Comparison of ENCODE assay signal across 1 cellular context in the genomic region with DNA sequence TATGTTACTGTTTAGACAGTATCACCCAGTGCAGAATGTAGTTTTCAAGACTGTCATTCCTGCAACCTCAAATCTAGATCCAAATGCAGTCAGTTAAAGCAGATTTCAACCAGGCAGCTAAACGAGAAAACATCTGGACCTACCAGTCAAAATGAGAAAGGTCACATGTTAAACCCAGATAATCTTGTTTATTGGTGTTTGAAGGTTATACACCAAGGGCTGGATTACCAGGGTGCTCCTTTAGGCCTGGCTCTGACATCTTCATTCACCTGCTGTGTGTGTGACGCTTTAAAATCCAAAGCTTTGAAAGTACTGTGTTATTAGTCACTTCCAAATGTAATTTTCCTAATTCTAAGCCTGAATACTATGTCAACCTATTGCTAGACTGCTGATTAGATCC.
TF ChIP-seq lines count a peak whose summit lies in the region.

No MANE protein-coding gene starts in this region.

TF ChIP-seq in WTC11, 78 proteins besides CTCF, POLR2A, EP300 and RAD21 (continued from another document):
- TF ChIP-seq, protein P1, sequence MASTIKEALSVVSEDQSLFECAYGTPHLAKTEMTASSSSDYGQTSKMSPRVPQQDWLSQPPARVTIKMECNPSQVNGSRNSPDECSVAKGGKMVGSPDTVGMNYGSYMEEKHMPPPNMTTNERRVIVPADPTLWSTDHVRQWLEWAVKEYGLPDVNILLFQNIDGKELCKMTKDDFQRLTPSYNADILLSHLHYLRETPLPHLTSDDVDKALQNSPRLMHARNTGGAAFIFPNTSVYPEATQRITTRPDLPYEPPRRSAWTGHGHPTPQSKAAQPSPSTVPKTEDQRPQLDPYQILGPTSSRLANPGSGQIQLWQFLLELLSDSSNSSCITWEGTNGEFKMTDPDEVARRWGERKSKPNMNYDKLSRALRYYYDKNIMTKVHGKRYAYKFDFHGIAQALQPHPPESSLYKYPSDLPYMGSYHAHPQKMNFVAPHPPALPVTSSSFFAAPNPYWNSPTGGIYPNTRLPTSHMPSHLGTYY (CRISPR knock-in tag; IDR thresholded peaks at IDR 0.05): no peak
- TF ChIP-seq NR2C2 (CRISPR knock-in tag; IDR thresholded peaks at IDR 0.05): no peak
- TF ChIP-seq JUN (CRISPR knock-in tag; IDR thresholded peaks at IDR 0.05): no peak
- TF ChIP-seq E2F4 (CRISPR knock-in tag; IDR thresholded peaks at IDR 0.05; ENCODE audit: borderline replicate concordance, low read depth): no peak
- no peak for TF ChIP-seq NFATC4 (CRISPR knock-in tag; IDR thresholded peaks at IDR 0.05)
- TF ChIP-seq, protein P2, sequence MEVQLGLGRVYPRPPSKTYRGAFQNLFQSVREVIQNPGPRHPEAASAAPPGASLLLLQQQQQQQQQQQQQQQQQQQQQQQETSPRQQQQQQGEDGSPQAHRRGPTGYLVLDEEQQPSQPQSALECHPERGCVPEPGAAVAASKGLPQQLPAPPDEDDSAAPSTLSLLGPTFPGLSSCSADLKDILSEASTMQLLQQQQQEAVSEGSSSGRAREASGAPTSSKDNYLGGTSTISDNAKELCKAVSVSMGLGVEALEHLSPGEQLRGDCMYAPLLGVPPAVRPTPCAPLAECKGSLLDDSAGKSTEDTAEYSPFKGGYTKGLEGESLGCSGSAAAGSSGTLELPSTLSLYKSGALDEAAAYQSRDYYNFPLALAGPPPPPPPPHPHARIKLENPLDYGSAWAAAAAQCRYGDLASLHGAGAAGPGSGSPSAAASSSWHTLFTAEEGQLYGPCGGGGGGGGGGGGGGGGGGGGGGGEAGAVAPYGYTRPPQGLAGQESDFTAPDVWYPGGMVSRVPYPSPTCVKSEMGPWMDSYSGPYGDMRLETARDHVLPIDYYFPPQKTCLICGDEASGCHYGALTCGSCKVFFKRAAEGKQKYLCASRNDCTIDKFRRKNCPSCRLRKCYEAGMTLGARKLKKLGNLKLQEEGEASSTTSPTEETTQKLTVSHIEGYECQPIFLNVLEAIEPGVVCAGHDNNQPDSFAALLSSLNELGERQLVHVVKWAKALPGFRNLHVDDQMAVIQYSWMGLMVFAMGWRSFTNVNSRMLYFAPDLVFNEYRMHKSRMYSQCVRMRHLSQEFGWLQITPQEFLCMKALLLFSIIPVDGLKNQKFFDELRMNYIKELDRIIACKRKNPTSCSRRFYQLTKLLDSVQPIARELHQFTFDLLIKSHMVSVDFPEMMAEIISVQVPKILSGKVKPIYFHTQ (CRISPR knock-in tag; IDR thresholded peaks at IDR 0.05): no peak
- no peak for TF ChIP-seq RELA (CRISPR knock-in tag; IDR thresholded peaks at IDR 0.05; ENCODE audit: borderline replicate concordance)
- TF ChIP-seq ESRRA (CRISPR knock-in tag; IDR thresholded peaks at IDR 0.05; ENCODE audit: borderline replicate concordance): no peak
- TF ChIP-seq, protein P3, sequence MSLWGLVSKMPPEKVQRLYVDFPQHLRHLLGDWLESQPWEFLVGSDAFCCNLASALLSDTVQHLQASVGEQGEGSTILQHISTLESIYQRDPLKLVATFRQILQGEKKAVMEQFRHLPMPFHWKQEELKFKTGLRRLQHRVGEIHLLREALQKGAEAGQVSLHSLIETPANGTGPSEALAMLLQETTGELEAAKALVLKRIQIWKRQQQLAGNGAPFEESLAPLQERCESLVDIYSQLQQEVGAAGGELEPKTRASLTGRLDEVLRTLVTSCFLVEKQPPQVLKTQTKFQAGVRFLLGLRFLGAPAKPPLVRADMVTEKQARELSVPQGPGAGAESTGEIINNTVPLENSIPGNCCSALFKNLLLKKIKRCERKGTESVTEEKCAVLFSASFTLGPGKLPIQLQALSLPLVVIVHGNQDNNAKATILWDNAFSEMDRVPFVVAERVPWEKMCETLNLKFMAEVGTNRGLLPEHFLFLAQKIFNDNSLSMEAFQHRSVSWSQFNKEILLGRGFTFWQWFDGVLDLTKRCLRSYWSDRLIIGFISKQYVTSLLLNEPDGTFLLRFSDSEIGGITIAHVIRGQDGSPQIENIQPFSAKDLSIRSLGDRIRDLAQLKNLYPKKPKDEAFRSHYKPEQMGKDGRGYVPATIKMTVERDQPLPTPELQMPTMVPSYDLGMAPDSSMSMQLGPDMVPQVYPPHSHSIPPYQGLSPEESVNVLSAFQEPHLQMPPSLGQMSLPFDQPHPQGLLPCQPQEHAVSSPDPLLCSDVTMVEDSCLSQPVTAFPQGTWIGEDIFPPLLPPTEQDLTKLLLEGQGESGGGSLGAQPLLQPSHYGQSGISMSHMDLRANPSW (CRISPR knock-in tag; conservative IDR thresholded peaks at IDR 0.05; ENCODE audit: low read depth): no peak
- TF ChIP-seq HMGXB4 (CRISPR knock-in tag; IDR thresholded peaks at IDR 0.05): no peak
- TF ChIP-seq CREB1 (CRISPR knock-in tag; IDR thresholded peaks at IDR 0.05): no peak
- no peak for TF ChIP-seq NFYB (CRISPR knock-in tag; conservative IDR thresholded peaks at IDR 0.05; ENCODE audit: low read depth)
- TF ChIP-seq IRF1 (CRISPR knock-in tag; IDR thresholded peaks at IDR 0.05): no peak
- no peak for TF ChIP-seq HMGA2 (CRISPR knock-in tag; IDR thresholded peaks at IDR 0.05)
- TF ChIP-seq ZNF219 (CRISPR knock-in tag; IDR thresholded peaks at IDR 0.05; ENCODE audit: borderline replicate concordance): no peak
